Comparison of ENCODE assay signal across 8 cellular contexts in genomic region chr13:114132419-114133121, GRCh38. TPM values are rescaled to one million over a fixed set of nuclear protein-coding genes. Genes with fewer than 3 reads are reported as not detected.
A peak's percentile ranks its signal among the peaks of the same experiment; 100 is the strongest.
DNase-seq lines count a peak whose midpoint lies in the region; ATAC-seq and TF ChIP-seq lines count a peak whose summit lies in the region.

TSS of gene RASA3 (minus strand) at chr13:114132623. CDS start at chr13:114132489, 134 bp downstream.

- no peaks in the 10 kb centered on the region for H3K79me2 ChIP-seq in OCI-LY1 (ENCODE audit: insufficient read depth, low read length)

- DNase-seq in CD8-positive, alpha-beta T cell, result peak in 5 of 7 experiments; percentile 55 to 82 (median 66)
- DNase-seq in activated effector memory CD4-positive, alpha-beta T cell treated with Interleukin-2 at 50 U/mL for 16 hours, result peak; percentile 53
- DNase-seq in fibroblast of peridontal ligament (ENCODE audit: extremely low read depth), result peak; percentile 64
- peak; percentile 73 to 89 for DNase-seq in tibial artery

- H3K27me3 ChIP-seq in CD8-positive, alpha-beta T cell (ENCODE audit: insufficient read depth, low read length), result no peaks in the 10 kb centered on the region
- H3K27me3 ChIP-seq in OCI-LY1 (ENCODE audit: insufficient read depth, low read length) (peaks cover 4% of the 10 kb centered on the region; the same call in 1 of the 2 replicates), muscle layer of duodenum (ENCODE audit: low read depth, low read length) (no peaks in the 10 kb centered on the region), tibial artery (no peaks in the 10 kb centered on the region)

- H3K27ac ChIP-seq in CD8-positive, alpha-beta T cell (ENCODE audit: low read depth, low read length), result peak within 1 kb of the TSS; percentile 92
- no peak within 1 kb of the TSS for H3K27ac ChIP-seq in OCI-LY1 (ENCODE audit: low read depth, low read length, poor library complexity, severe bottlenecking)
- peak within 1 kb of the TSS; percentile 86 for H3K27ac ChIP-seq in muscle layer of duodenum (ENCODE audit: low read length)
- peak within 1 kb of the TSS; percentile 79 to 84 for H3K27ac ChIP-seq in tibial artery

- H3K4me1 ChIP-seq in CD8-positive, alpha-beta T cell (ENCODE audit: insufficient read depth, low read length), result peaks cover 43% of the 10 kb centered on the region
- H3K4me1 ChIP-seq in OCI-LY1 (ENCODE audit: insufficient read depth, low read length, severe bottlenecking) (peaks cover 41% of the 10 kb centered on the region), muscle layer of duodenum (ENCODE audit: control insufficient read depth in 1 of 2, insufficient read depth in 2 of 2, low read length in 2 of 2) (peaks cover 0 to 28% of the 10 kb centered on the region in 2 donors), tibial artery (peaks cover 0 to 43% (median 39%) of the 10 kb centered on the region in 4 donors)

- peak within 1 kb of the TSS; percentile 96 for H3K4me3 ChIP-seq in CD8-positive, alpha-beta T cell (ENCODE audit: low read depth, low read length)
- H3K4me3 ChIP-seq in OCI-LY1 (ENCODE audit: low read depth, low read length, poor library complexity, severe bottlenecking) (peak within 1 kb of the TSS; percentile 64), muscle layer of duodenum (ENCODE audit: low read depth in 1 of 2, low read length in 2 of 2) (peak within 1 kb of the TSS; percentile 75 to 98), tibial artery (peak within 1 kb of the TSS; percentile 93 to 94)

- peak within 1 kb of the TSS; percentile 100 for H3K27ac Mint-ChIP-seq in CD8-positive, alpha-beta T cell

- H3F3A ChIP-seq in OCI-LY1 (ENCODE audit: insufficient read depth, low read length), result peaks cover 8% of the 10 kb centered on the region; the same call in 1 of the 2 replicates

- intact Hi-C loops in CD8-positive, alpha-beta T cell (cut with DNase I, micrococcal nuclease), result no loop called here
- intact Hi-C loops in tibial artery (cut with DNase I; ENCODE audit: low total_unique reads), result loop anchor here (5.0 kb wide), 1 partner anchor 35 kb away; no protein-coding TSS in a partner anchor

- H3K4me3 Mint-ChIP-seq in CD8-positive, alpha-beta T cell, result peak within 1 kb of the TSS; percentile 100

- peaks cover 33% of the 10 kb centered on the region for H3K36me3 Mint-ChIP-seq in CD8-positive, alpha-beta T cell

- no peaks in the 10 kb centered on the region for H4K20me1 ChIP-seq in OCI-LY1 (ENCODE audit: insufficient read depth, low read length)

- ATAC-seq in CD8-positive, alpha-beta T cell, result peak; percentile 35
- ATAC-seq in GM19351 (IDR thresholded peaks at IDR 0.05; ENCODE audit: unreplicated experiment) (peak; percentile 58), HG03439 (IDR thresholded peaks at IDR 0.05; ENCODE audit: unreplicated experiment) (peak; percentile 56)

- peaks cover 55% of the 10 kb centered on the region for H3K4me1 Mint-ChIP-seq in CD8-positive, alpha-beta T cell (ENCODE audit: low read depth)

- POLR2A ChIA-PET in CD8-positive, alpha-beta T cell (lab: Charles Lee), result interaction anchor here (1.2 to 3.0 kb wide), 4 partner anchors 16 to 87 kb away, joined by 3 to 26 read pairs (median 8); no protein-coding TSS in a partner anchor

- CTCF ChIA-PET in CD8-positive, alpha-beta T cell (lab: Charles Lee), result interaction anchor here (3.2 kb wide), 1 partner anchor 12 kb away, joined by 21 read pairs; no protein-coding TSS in a partner anchor

- H3K9me2 ChIP-seq in OCI-LY1 (ENCODE audit: low read depth, low read length), result no peaks in the 10 kb centered on the region

- no peaks in the 10 kb centered on the region for H3K9me3 ChIP-seq in CD8-positive, alpha-beta T cell (ENCODE audit: low read length)
- H3K9me3 ChIP-seq in OCI-LY1 (ENCODE audit: low read length) (no peaks in the 10 kb centered on the region), muscle layer of duodenum (ENCODE audit: control insufficient read depth in 1 of 2, low read length in 2 of 2) (no peaks in the 10 kb centered on the region), tibial artery (no peaks in the 10 kb centered on the region)

- no peak within 1 kb of the TSS for H2AFZ ChIP-seq in OCI-LY1 (ENCODE audit: low read length)

- H3K9ac ChIP-seq in OCI-LY1 (ENCODE audit: low read length), result peak within 1 kb of the TSS; percentile 51

- H3K4me2 ChIP-seq in OCI-LY1 (ENCODE audit: low read length), result peak within 1 kb of the TSS; percentile 88

- no peaks in the 10 kb centered on the region for H3K27me3 Mint-ChIP-seq in CD8-positive, alpha-beta T cell (ENCODE audit: low read depth)

- no peaks in the 10 kb centered on the region for H3K36me3 ChIP-seq in CD8-positive, alpha-beta T cell (ENCODE audit: insufficient read depth, low read length)
- H3K36me3 ChIP-seq in OCI-LY1 (ENCODE audit: insufficient read depth, low read length) (no peaks in the 10 kb centered on the region), muscle layer of duodenum (ENCODE audit: control insufficient read depth in 1 of 2, insufficient read depth in 2 of 2, low read length in 2 of 2) (no peaks in the 10 kb centered on the region), tibial artery (no peaks in the 10 kb centered on the region)

- no peaks in the 10 kb centered on the region for H3K9me3 Mint-ChIP-seq in CD8-positive, alpha-beta T cell

- no peak for TF ChIP-seq CTCF in CD8-positive, alpha-beta T cell (IDR thresholded peaks at IDR 0.05)
- TF ChIP-seq CTCF in OCI-LY1 (IDR thresholded peaks at IDR 0.05; ENCODE audit: low read length) (no peak), tibial artery (IDR thresholded peaks at IDR 0.05) (no peak)

RNA-seq across cellular contexts. Expression of gene RASA3, which starts in this region (rescaled TPM):
- total RNA-seq in CD8-positive, alpha-beta T cell, result 100 to 1,000 TPM; 144 TPM
